In the genomic region with DNA sequence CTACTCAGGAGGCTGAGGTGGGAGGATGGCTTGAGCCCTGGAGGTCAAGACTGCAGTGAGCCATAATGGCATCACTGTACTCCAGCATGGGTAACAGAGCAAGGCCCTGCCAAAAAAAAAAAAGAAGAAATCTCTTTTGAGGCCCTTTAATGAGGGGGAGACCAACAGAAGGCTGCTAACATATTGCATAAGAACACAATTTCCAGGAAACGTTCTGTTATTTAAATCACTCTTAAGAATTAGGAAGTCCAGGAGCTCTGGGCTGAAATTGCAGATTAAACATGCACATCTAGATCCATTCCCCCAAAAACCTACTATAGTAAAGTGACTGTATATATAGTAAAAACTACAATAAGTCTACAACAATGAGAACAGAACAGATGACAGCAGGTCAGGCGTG, we compare ENCODE assay signal across 26 cellular contexts. TPM values are rescaled to one million over a fixed set of nuclear protein-coding genes. Genes with fewer than 3 reads are reported as not detected.
DNase-seq lines count a peak whose midpoint lies in the region; ATAC-seq and TF ChIP-seq lines count a peak whose summit lies in the region.
"Had no signal": no experiment of that assay in that cellular context is flagged by ENCODE, and none has a peak within 500 bp of the region (broad histone marks: within the 10 kb centered on the region; RNA-seq: fewer than 3 reads in every experiment).

No MANE protein-coding gene starts in this region.

- DNase-seq in KBM-7 (peak; percentile 76), NCI-H524 treated with DMSO at 0.1 percent for 48 hours (lab: John Stamatoyannopoulos, UW) (peak; percentile 9), SKM-1 treated with dmso at 0.1 percent for 144 hours (lab: John Stamatoyannopoulos, UW; ENCODE audit: unreplicated experiment) (peak; percentile 52), lower lobe of right lung (no peak), DMS153 (lab: John Stamatoyannopoulos, UW) (no peak), UCSD-AML1 (lab: John Stamatoyannopoulos, UW; ENCODE audit: unreplicated experiment) (no peak), breast epithelium (ENCODE audit: low spot score in 2 of 2) (no peak)
- DNase-seq: activated CD4-positive, alpha-beta T cell treated with anti-CD3 and anti-CD28 coated beads, Interleukin-2, amount 10 ng/mL, durations not matched to agents 24 days and 14 days; activated CD8-positive, alpha-beta memory T cell treated with anti-CD3 and anti-CD28 coated beads for 24 hours; activated T-cell treated with anti-CD3 and anti-CD28 coated beads for 4 hours; amygdala; brain microvascular endothelial cell; C1 segment of cervical spinal cord; DMS79; effector CD4-positive, alpha-beta T cell; GDM1; NCI-H1105 treated with DMSO at 0.1 percent for 48 hours; NCI-H2029; ovary; stimulated activated naive CD4-positive, alpha-beta T cell had no signal

- H3K4me1 ChIP-seq in lower lobe of right lung = no peaks in the 10 kb centered on the region
- no peaks in the 10 kb centered on the region for H3K4me1 ChIP-seq in breast epithelium

- H3K27me3 ChIP-seq in lower lobe of right lung (ENCODE audit: low read depth) = no peaks in the 10 kb centered on the region
- no peaks in the 10 kb centered on the region for H3K27me3 ChIP-seq in breast epithelium
- H3K27me3 ChIP-seq: brain microvascular endothelial cell, hepatocyte, ovary had no signal

- H3K9me3 ChIP-seq in lower lobe of right lung (no peaks in the 10 kb centered on the region), breast epithelium (peaks cover 0 to 8% of the 10 kb centered on the region in 2 donors)
- H3K9me3 ChIP-seq: ovary had no signal

- intact Hi-C loops in lower lobe of right lung (cut with DNase I) (no loop called here), breast epithelium (cut with DNase I; ENCODE audit: low total_unique reads) (no loop called here)

- H3K36me3 ChIP-seq in lower lobe of right lung (no peaks in the 10 kb centered on the region), breast epithelium (no peaks in the 10 kb centered on the region)
- H3K36me3 ChIP-seq: brain microvascular endothelial cell, HAP-1, ovary had no signal

- H3K4me3 ChIP-seq in lower lobe of right lung = no peak overlapping the region
- H3K4me3 ChIP-seq in breast epithelium = no peak overlapping the region
- H3K4me3 ChIP-seq: HAP-1, hepatocyte, ovary, skin epidermis had no signal

- no peak overlapping the region for H3K27ac ChIP-seq in lower lobe of right lung
- H3K27ac ChIP-seq in breast epithelium = no peak overlapping the region
- H3K27ac ChIP-seq: brain microvascular endothelial cell, hepatocyte, ovary, skin epidermis, VCaP had no signal

- no peak for TF ChIP-seq CTCF in lower lobe of right lung (IDR thresholded peaks at IDR 0.05)
- no peak for TF ChIP-seq CTCF in breast epithelium (IDR thresholded peaks at IDR 0.05)

- ATAC-seq in lower lobe of right lung = peak; percentile 51 to 64
- no peak for ATAC-seq in HG03095 (IDR thresholded peaks at IDR 0.05; ENCODE audit: unreplicated experiment)
- ATAC-seq: activated naive CD4-positive, alpha-beta T cell treated with anti-CD3 and anti-CD28 coated beads, Interleukin-2, amount 50 U/mL, for 72 hours had no signal

- in situ Hi-C loops in KBM-7 (cut with MboI; ENCODE audit: low pct_unique_long_range_greater_than_20kb, low sequenced_read_pairs) = no loop called here

- TF ChIP-seq POLR2A in breast epithelium (IDR thresholded peaks at IDR 0.05) = no peak

RNA-seq across cellular contexts. Expression of a gene that starts 16.1 kb away (rescaled TPM):
- total RNA-seq in lower lobe of right lung = 2.0 TPM
- 1 to 10 TPM in 2 of 3 donors, under 1 TPM in 1; 0.33 to 7.4 (median 2.2) TPM for total RNA-seq in breast epithelium

Comparison
In these comparisons a context has a peak if more than half of its experiments do, and no peak if none do; other contexts are left out.
1. DNase-seq: peak in KBM-7 (single experiment), NCI-H524 treated with DMSO at 0.1 percent for 48 hours (single experiment) and SKM-1 treated with dmso at 0.1 percent for 144 hours (single experiment); none in lower lobe of right lung (single experiment), DMS153 (single experiment), UCSD-AML1 (single experiment) and breast epithelium (0 of 2).